Comparison of ENCODE assay signal across 17 cellular contexts in the genomic region with DNA sequence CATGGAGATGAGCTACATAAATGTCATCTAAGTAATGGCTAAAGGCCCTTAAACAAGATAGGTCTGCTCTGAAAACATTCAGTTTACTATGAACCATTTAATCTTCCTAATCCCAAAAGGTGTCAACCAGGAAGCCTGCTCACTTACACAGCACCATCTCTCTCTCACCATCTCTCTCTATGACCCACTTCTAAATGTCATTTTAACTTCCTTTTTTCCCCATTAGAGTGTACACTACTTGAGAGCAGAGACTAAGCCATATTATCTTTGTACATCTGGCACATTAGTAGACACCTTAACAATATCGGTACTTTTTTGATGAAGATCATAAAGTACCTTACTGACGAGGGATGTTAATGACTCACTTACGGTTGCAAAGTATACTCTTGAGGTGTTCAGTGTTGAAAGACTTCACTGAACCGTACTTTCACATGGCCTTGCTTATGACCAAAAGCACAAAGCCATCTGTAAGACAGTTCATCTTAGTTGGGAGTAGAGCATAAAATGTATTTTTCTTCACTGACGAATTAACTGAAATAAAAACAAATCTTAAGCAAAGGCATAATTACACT. TPM values are rescaled to one million over a fixed set of nuclear protein-coding genes. Genes with fewer than 3 reads are reported as not detected.
DNase-seq lines count a peak whose midpoint lies in the region; ATAC-seq, FAIRE-seq and TF ChIP-seq lines count a peak whose summit lies in the region.
"Had no signal": no experiment of that assay in that cellular context is flagged by ENCODE, and none has a peak within 500 bp of the region (broad histone marks: within the 10 kb centered on the region; RNA-seq: fewer than 3 reads in every experiment).

No MANE protein-coding gene starts in this region.

- TF ChIP-seq POLR2A in GM12892 (IDR thresholded peaks at IDR 0.05; ENCODE audit: low read depth, low read length), result no peak

- intact Hi-C loops in left lung (cut with DNase I), result no loop called here

- H3K4me1 Mint-ChIP-seq in CD8-positive, alpha-beta memory T cell, result peaks cover 9 to 42% (median 29%) of the 10 kb centered on the region in 3 donors

- H3K27ac ChIP-seq in CD8-positive, alpha-beta memory T cell (ENCODE audit: low read depth, low read length), result no peak overlapping the region
- H3K27ac ChIP-seq in SK-N-MC (0 out of 2 replicates have a peak overlapping the region, but pooled peaks have one; percentile 3), left lung (no peak overlapping the region)
- H3K27ac ChIP-seq: ovary, uterus had no signal

- H3K27me3 Mint-ChIP-seq in CD8-positive, alpha-beta memory T cell, result no peaks in the 10 kb centered on the region
- H3K27me3 Mint-ChIP-seq: effector memory CD8-positive, alpha-beta T cell had no signal

- peaks cover 0 to 19% (median 5%) of the 10 kb centered on the region in 3 donors for H3K36me3 Mint-ChIP-seq in CD8-positive, alpha-beta memory T cell

- CTCF ChIA-PET in CD8-positive, alpha-beta memory T cell (lab: Charles Lee), result no interaction called here

- no peak overlapping the region for H3K9ac ChIP-seq in SK-N-MC (ENCODE audit: insufficient read length)

- peak overlapping the region in 6 of 8 donors; percentile 5 to 74 (median 28) for H3K27ac Mint-ChIP-seq in CD8-positive, alpha-beta memory T cell

- no peaks in the 10 kb centered on the region for H3K9me3 Mint-ChIP-seq in CD8-positive, alpha-beta memory T cell
- H3K9me3 Mint-ChIP-seq: effector memory CD8-positive, alpha-beta T cell had no signal

- no peak overlapping the region for H3K4me3 ChIP-seq in CD8-positive, alpha-beta memory T cell (ENCODE audit: low read length)
- H3K4me3 ChIP-seq in SK-N-MC, result no peak overlapping the region
- H3K4me3 ChIP-seq in left lung, result no peak overlapping the region
- H3K4me3 ChIP-seq: ovary, uterus had no signal

- ATAC-seq in left lung (peak; percentile 62), HG03571 (IDR thresholded peaks at IDR 0.05; ENCODE audit: unreplicated experiment) (no peak), GM21423 (IDR thresholded peaks at IDR 0.05; ENCODE audit: unreplicated experiment) (no peak)
- ATAC-seq: effector memory CD8-positive, alpha-beta T cell had no signal

- TF ChIP-seq CTCF in left lung (IDR thresholded peaks at IDR 0.05), result no peak

- DNase-seq in CD8-positive, alpha-beta memory T cell, result no peak
- DNase-seq in GM12892 (ENCODE audit: insufficient read length), result no peak
- DNase-seq in SK-N-MC (ENCODE audit: low read depth, low spot score), result no peak
- no peak for DNase-seq in left lung
- DNase-seq in stimulated activated naive CD4-positive, alpha-beta T cell (lab: John Stamatoyannopoulos, UW), result no peak
- DNase-seq: activated CD4-positive, CD25-positive, alpha-beta regulatory T cell treated with anti-CD3 and anti-CD28 coated beads, Interleukin-2, amount 50 U/mL, for 72 hours; Caco-2; effector memory CD8-positive, alpha-beta T cell; head of caudate nucleus; NCI-H1694; NCI-H526; ovary; SHP77; uterus had no signal

- H3K27me3 ChIP-seq in CD8-positive, alpha-beta memory T cell (ENCODE audit: insufficient read depth, low read length, poor library complexity, severe bottlenecking), result no peaks in the 10 kb centered on the region
- H3K27me3 ChIP-seq in left lung, result no peaks in the 10 kb centered on the region
- H3K27me3 ChIP-seq: ovary, uterus had no signal

- no peak overlapping the region for H3K4me3 Mint-ChIP-seq in CD8-positive, alpha-beta memory T cell
- H3K4me3 Mint-ChIP-seq: effector memory CD8-positive, alpha-beta T cell had no signal

- H3K9me3 ChIP-seq in CD8-positive, alpha-beta memory T cell (ENCODE audit: low read length), result no peaks in the 10 kb centered on the region
- no peaks in the 10 kb centered on the region for H3K9me3 ChIP-seq in SK-N-MC (ENCODE audit: low read depth, low read length)
- H3K9me3 ChIP-seq in left lung, result no peaks in the 10 kb centered on the region
- H3K9me3 ChIP-seq: Caco-2, ovary, uterus had no signal

- FAIRE-seq in GM12892 (lab: Jason Lieb, UNC), result peak; percentile 36
- FAIRE-seq: HTR-8/SVneo had no signal

- POLR2A ChIA-PET in CD8-positive, alpha-beta memory T cell (lab: Charles Lee), result no interaction called here

- H3K4me1 ChIP-seq in CD8-positive, alpha-beta memory T cell (ENCODE audit: insufficient read depth, low read length), result no peaks in the 10 kb centered on the region
- peaks cover 0 to 26% of the 10 kb centered on the region in 2 donors for H3K4me1 ChIP-seq in left lung
- H3K4me1 ChIP-seq: Caco-2 had no signal

- peaks cover 3% of the 10 kb centered on the region for H3K36me3 ChIP-seq in CD8-positive, alpha-beta memory T cell (ENCODE audit: insufficient read depth, low read length)
- H3K36me3 ChIP-seq in SK-N-MC (ENCODE audit: insufficient read depth, low read length) (0 out of 2 replicates have a peak, but pooled peaks cover 6% of the 10 kb centered on the region), left lung (no peaks in the 10 kb centered on the region)
- H3K36me3 ChIP-seq: ovary, uterus had no signal

RNA-seq across cellular contexts. Expression of a gene that starts 25.4 kb away (rescaled TPM):
- 10 to 100 TPM; 15.7 to 16.9 TPM for total RNA-seq in CD8-positive, alpha-beta memory T cell
- 23.8 TPM for polyA plus RNA-seq in CD8-positive, alpha-beta memory T cell
- polyA plus RNA-seq in GM12892 (2012; ENCODE audit: missing spikeins), result 17.0 TPM
- 10 to 100 TPM; 18.8 to 19.5 TPM for total RNA-seq in left lung

RNA-seq across cellular contexts. Expression of a gene that starts 40.1 kb away (rescaled TPM):
- total RNA-seq in CD8-positive, alpha-beta memory T cell, result 100 to 1,000 TPM; 208 to 216 TPM
- 49.2 TPM for polyA plus RNA-seq in CD8-positive, alpha-beta memory T cell
- polyA plus RNA-seq in GM12892 (2012; ENCODE audit: missing spikeins), result 80.8 TPM
- 100 to 1,000 TPM; 114 to 134 TPM for total RNA-seq in left lung
